In the genomic region with DNA sequence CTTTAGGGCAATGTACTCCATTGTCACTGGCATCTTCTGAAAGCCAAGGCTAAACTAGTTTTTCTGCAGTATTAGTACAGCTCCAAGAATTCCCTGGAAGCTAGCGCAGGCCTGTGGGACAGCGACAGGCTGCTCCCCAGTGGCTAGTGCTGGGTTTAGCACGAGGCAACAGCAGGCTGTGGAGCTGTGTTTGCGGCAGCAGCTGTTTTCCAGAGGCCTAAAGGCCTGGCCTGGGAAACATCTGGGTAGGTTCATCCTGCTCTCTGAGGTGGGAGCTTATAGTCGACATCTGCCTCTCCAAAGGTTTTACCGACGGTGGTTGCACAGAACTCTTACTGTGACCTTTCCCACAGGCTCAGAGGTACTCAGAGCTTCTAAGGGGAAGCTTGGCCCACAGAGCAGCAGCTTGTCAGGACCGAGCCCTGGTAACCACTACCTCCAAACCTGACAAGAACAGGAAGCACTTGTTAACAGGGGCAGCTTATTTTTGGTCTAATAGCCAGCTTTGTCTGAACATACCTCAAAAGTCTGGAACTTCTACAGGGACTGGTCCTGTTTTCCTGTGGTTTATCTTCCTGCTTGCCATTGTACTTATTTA, we compare ENCODE assay signal across 2 cellular contexts.
TF ChIP-seq lines count a peak whose summit lies in the region.

No MANE protein-coding gene starts in this region.

TF ChIP-seq in IMR-90, 13 proteins besides CTCF, POLR2A, EP300 and RAD21:
- peak; percentile 38 for TF ChIP-seq SMC3 (IDR thresholded peaks at IDR 0.05; ENCODE audit: low read depth, low read length)
- TF ChIP-seq RCOR1 (IDR thresholded peaks at IDR 0.05; ENCODE audit: insufficient replicate concordance, low read length) = no peak

TF ChIP-seq in liver, 16 proteins besides CTCF, POLR2A, EP300 and RAD21:
- TF ChIP-seq HNF4G (IDR thresholded peaks at IDR 0.05) (no peak), HNF4A (conservative IDR thresholded peaks at IDR 0.05) (no peak), RXRA (IDR thresholded peaks at IDR 0.05) (no peak), REST (IDR thresholded peaks at IDR 0.05) (no peak), FOXA2 (IDR thresholded peaks at IDR 0.05) (no peak), ZBTB33 (IDR thresholded peaks at IDR 0.05) (no peak), NR2F2 (IDR thresholded peaks at IDR 0.05) (no peak), FOXA1 (IDR thresholded peaks at IDR 0.05) (no peak), JUND (IDR thresholded peaks at IDR 0.05) (no peak), MAX (IDR thresholded peaks at IDR 0.05) (no peak), TAF1 (conservative IDR thresholded peaks at IDR 0.05) (no peak)
- TF ChIP-seq, protein P1, sequence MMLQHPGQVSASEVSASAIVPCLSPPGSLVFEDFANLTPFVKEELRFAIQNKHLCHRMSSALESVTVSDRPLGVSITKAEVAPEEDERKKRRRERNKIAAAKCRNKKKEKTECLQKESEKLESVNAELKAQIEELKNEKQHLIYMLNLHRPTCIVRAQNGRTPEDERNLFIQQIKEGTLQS (IDR thresholded peaks at IDR 0.05) = no peak
